Comparison of ENCODE assay signal across 8 cellular contexts in the genomic region with DNA sequence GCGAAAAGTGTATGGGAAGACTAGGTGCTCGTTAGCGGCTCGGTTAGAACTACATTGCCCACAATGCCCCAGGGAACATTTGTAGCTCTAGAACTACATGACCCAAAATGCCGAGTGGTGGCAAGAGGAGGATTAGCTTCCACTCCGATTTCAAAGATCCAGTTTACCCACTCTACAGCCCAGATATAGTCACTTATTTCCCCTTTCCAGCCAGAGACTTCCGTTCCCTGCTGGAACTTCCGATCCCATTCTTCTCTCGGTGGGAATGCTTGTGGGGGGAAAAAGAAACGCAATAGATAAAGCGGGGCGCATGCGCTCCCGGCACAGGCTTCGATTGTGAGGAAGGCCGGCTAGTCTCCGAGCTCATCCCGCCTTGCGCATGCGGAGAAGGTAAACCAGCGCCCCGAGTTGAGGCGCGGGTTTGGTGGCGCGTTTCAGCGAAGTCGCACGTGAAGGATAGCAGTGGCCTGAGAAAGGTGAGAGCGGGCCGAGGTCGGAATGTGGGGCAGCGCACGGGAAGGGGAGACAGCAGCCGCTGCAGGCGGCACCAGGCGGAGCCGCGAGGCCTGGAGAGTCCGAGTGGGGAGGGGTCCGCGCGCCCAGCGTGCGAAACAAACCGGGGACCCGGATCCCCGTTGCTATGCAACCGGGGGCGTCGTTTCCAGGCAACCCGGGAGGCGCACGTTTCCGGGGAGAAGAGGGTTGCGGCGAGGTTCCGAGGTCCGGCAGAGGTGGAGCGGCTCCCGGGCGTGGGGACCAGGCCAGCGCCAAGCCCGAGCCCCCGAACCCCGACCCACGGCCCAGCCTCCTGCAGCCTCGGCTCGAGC. TPM values are rescaled to one million over a fixed set of nuclear protein-coding genes. Genes with fewer than 3 reads are reported as not detected.
DNase-seq lines count a peak whose midpoint lies in the region; ATAC-seq and TF ChIP-seq lines count a peak whose summit lies in the region.

A gene with protein sequence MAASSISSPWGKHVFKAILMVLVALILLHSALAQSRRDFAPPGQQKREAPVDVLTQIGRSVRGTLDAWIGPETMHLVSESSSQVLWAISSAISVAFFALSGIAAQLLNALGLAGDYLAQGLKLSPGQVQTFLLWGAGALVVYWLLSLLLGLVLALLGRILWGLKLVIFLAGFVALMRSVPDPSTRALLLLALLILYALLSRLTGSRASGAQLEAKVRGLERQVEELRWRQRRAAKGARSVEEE (plus strand): TSS at position 366 of the 827 bp plus-strand sequence. CDS start 5,536 bp downstream, outside the sequence.

- ATAC-seq in GM18502 (IDR thresholded peaks at IDR 0.05; ENCODE audit: poor library complexity, unreplicated experiment) (peak; percentile 49), HG02973 (IDR thresholded peaks at IDR 0.05; ENCODE audit: unreplicated experiment) (peak; percentile 44), aorta (ENCODE audit: low FRiP score) (peak; percentile 92)

- DNase-seq in NCI-H2081 (lab: John Stamatoyannopoulos, UW) (peak; percentile 90 to 94), T-helper 9 cell (peak; percentile 82), astrocyte of the cerebellum (ENCODE audit: low read depth) (peak; percentile 80), hippocampal formation (lab: John Stamatoyannopoulos, UW) (peak; percentile 84 to 97), renal cortical epithelial cell (ENCODE audit: low read depth) (peak; percentile 85), aorta (peak; percentile 92 to 93)

- in situ Hi-C loops in astrocyte of the cerebellum (cut with HindIII; ENCODE audit: low sequenced_read_pairs), result no loop called here

- H3K27me3 ChIP-seq in aorta (ENCODE audit: control insufficient read depth in 1 of 2, insufficient read depth in 2 of 2, low read length in 1 of 2), result no peaks in the 10 kb centered on the region

- intact Hi-C loops in aorta (cut with DNase I), result loop anchor here (5.0 to 10.0 kb wide), 3 partner anchors 33 to 251 kb away; a partner anchor contains a TSS

- no peaks in the 10 kb centered on the region for H3K36me3 ChIP-seq in aorta (ENCODE audit: control insufficient read depth in 1 of 2, insufficient read depth in 2 of 2, low read length in 1 of 2)

- no peak for TF ChIP-seq CTCF in astrocyte of the cerebellum (IDR thresholded peaks at IDR 0.05; ENCODE audit: low read depth, low read length, missing control alignments)

- H3K4me3 ChIP-seq in astrocyte of the cerebellum (ENCODE audit: low read depth, low read length), result peak within 1 kb of the TSS; percentile 85
- H3K4me3 ChIP-seq in aorta (ENCODE audit: low read length in 2 of 2), result peak within 1 kb of the TSS; percentile 43 to 90

- no peaks in the 10 kb centered on the region for H3K4me1 ChIP-seq in aorta (ENCODE audit: control insufficient read depth in 1 of 2, insufficient read depth in 2 of 2, low read length in 2 of 2)

- no peaks in the 10 kb centered on the region for H3K9me3 ChIP-seq in aorta (ENCODE audit: control insufficient read depth, low read length)

- peak within 1 kb of the TSS; percentile 83 to 96 for H3K27ac ChIP-seq in aorta (ENCODE audit: low read depth in 1 of 2, low read length in 2 of 2)

- WGBS in aorta, 2 donors, result 0% methylated on average over 55 to 69 of the region's 69 CpGs

RNA-seq across cellular contexts. Expression of the gene that starts here (rescaled TPM):
- total RNA-seq in renal cortical epithelial cell (18.6 and 37.7 TPM in 2 replicates), aorta (100 to 1,000 TPM; 105 to 127 TPM)
- 100 to 1,000 TPM in 1 of 2 donors, 10 to 100 TPM in 1; 82.4 to 148 TPM for polyA plus RNA-seq in aorta

Comparison
In these comparisons a context has a peak if more than half of its experiments do, and no peak if none do; other contexts are left out.
1. Peak in every context shown above with its lines: DNase-seq, ATAC-seq, H3K4me3 ChIP-seq and H3K27ac ChIP-seq.